Comparison of ENCODE assay signal across 1 cellular context in genomic region chr5:57172466-57172961, GRCh38.
TF ChIP-seq lines count a peak whose summit lies in the region.

No MANE protein-coding gene starts in this region.

TF ChIP-seq in liver, 16 proteins besides CTCF, POLR2A, EP300 and RAD21 (continued from another document):
- no peak for TF ChIP-seq ATF3 (IDR thresholded peaks at IDR 0.05)
- TF ChIP-seq YY1 (IDR thresholded peaks at IDR 0.05), result no peak
- TF ChIP-seq JUND (IDR thresholded peaks at IDR 0.05), result no peak
- TF ChIP-seq HNF4G (IDR thresholded peaks at IDR 0.05), result no peak
- no peak for TF ChIP-seq HNF4A (conservative IDR thresholded peaks at IDR 0.05)
- no peak for TF ChIP-seq TAF1 (conservative IDR thresholded peaks at IDR 0.05)
- no peak for TF ChIP-seq MAX (IDR thresholded peaks at IDR 0.05)
